Comparison of ENCODE assay signal across 8 cellular contexts in the genomic region with DNA sequence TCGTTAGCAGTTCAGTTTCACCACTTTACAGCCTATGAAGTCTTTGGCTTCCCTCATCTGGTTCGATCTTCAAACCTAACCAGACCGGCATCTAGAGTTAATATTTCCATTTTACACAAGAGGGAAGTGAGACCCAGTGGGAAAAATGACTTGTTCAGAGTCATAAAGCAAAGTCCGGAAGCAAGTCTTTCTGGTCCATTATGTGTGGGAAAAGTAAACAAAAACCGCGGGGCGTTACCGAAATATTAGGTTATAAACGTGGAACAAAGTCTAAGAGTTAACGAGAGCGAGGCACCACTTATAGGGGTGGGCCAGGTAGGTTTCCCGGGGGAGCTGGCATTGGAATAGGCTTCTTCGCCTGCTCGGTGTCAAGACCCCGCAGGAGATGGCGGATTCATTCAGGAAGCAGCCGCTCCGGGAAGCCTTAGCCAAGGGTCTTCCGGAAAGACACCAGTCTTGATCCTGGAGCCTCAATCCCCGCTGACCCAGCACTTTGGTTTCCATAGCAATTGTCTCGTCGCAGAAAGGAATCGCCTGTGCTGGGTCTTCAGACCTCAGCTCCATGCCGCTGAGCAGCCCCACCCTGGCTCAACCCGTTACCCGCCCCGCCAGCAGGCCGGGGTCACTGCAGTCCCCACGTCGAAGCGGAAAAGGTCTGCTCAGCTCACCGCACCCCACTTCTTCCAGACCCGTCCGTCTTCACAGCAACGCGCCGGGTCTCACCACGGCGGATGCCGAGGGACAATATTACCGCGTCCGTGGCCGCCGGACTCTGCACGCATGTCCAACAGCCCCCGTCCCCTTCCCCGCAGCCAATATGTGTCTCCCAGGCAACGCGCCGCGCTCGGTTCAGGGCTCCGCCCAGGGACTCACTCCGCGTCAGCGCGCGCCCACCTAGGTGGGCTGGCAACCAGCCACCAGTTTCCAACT. TPM values are rescaled to one million over a fixed set of nuclear protein-coding genes. Genes with fewer than 3 reads are reported as not detected.
DNase-seq lines count a peak whose midpoint lies in the region; ATAC-seq, FAIRE-seq and TF ChIP-seq lines count a peak whose summit lies in the region.

C5orf52 (plus strand) TSS at position 872 of the 930 bp plus-strand sequence. CDS start 82 bp downstream, outside the sequence.

- H4K20me1 ChIP-seq in endothelial cell of umbilical vein (replicated peaks; ENCODE audit: control insufficient read depth, extremely low read depth, insufficient read depth, low read length), result no peaks in the 10 kb centered on the region

- CTCF ChIA-PET in endothelial cell of umbilical vein (lab: Charles Lee), result interaction anchor here (1.3 kb wide), 1 partner anchor 9 kb away, joined by 3 read pairs; no protein-coding TSS in a partner anchor

- no peaks in the 10 kb centered on the region for H3K79me2 ChIP-seq in endothelial cell of umbilical vein (ENCODE audit: control insufficient read depth, insufficient read depth, low read length)

- no TSS peak for BruUV-seq in endothelial cell of umbilical vein (replicated peaks; lab: Mats Ljungman, UMichigan)

- H3K9me3 ChIP-seq in endothelial cell of umbilical vein (replicated peaks; ENCODE audit: control insufficient read depth, insufficient read depth, low read length) (no peaks in the 10 kb centered on the region), mucosa of stomach (ENCODE audit: control insufficient read depth, low read length) (no peaks in the 10 kb centered on the region), uterus (no peaks in the 10 kb centered on the region)

- TF ChIP-seq CTCF in endothelial cell of umbilical vein (IDR thresholded peaks at IDR 0.05; ENCODE audit: extremely low read depth in 1 of 2, insufficient read depth in 1 of 2, low read depth in 1 of 2, low read length in 2 of 2) (no peak), uterus (IDR thresholded peaks at IDR 0.05) (no peak)

- no peak within 1 kb of the TSS for H3K27ac ChIP-seq in endothelial cell of umbilical vein (ENCODE audit: insufficient read depth, low read depth, low read length)
- H3K27ac ChIP-seq in uterus, result no peak within 1 kb of the TSS

- peaks cover 7% of the 10 kb centered on the region in 2 experiments for H3K27me3 ChIP-seq in endothelial cell of umbilical vein (ENCODE audit: control insufficient read depth in 2 of 2, insufficient read depth in 2 of 2, low read length in 2 of 2)
- H3K27me3 ChIP-seq in mucosa of stomach (ENCODE audit: control insufficient read depth, insufficient read depth, low read length), result peaks cover 12% of the 10 kb centered on the region
- H3K27me3 ChIP-seq in uterus, result no peaks in the 10 kb centered on the region

- H2AFZ ChIP-seq in endothelial cell of umbilical vein (ENCODE audit: low read depth, low read length), result peak within 1 kb of the TSS; percentile 99

- peak; percentile 81 for FAIRE-seq in endothelial cell of umbilical vein (lab: Jason Lieb, UNC)

- DNase-seq in ELR (ENCODE audit: low read depth) (peak; percentile 58), endothelial cell of umbilical vein (ENCODE audit: low read depth, low spot score) (peak; percentile 54), uterus (peak; percentile 24 to 45), mesenteric fat pad (ENCODE audit: low spot score) (no peak)
- peak; percentile 25 for DNase-seq in activated CD4-positive, alpha-beta T cell treated with anti-CD3 and anti-CD28 coated beads for 48 hours

- POLR2A ChIA-PET in endothelial cell of umbilical vein (lab: Charles Lee), result no interaction called here

- intact Hi-C loops in endothelial cell of umbilical vein (cut with micrococcal nuclease), result loop anchor here (1.0 to 5.0 kb wide), 3 partner anchors 47 to 159 kb away; partner anchors contain the start of gene LSM11
- intact Hi-C loops in uterus (cut with DNase I; ENCODE audit: low total_unique reads), result no loop called here

- H3K9me1 ChIP-seq in endothelial cell of umbilical vein (replicated peaks; ENCODE audit: control insufficient read depth, extremely low read depth, insufficient read depth, low read length), result no peaks in the 10 kb centered on the region

- peak within 1 kb of the TSS; percentile 86 for H3K4me2 ChIP-seq in endothelial cell of umbilical vein (ENCODE audit: insufficient read depth, low read length)

- H3K9ac ChIP-seq in endothelial cell of umbilical vein (replicated peaks; ENCODE audit: extremely low read depth, insufficient read depth, low read length) (no peak within 1 kb of the TSS), mucosa of stomach (ENCODE audit: low read length) (peak within 1 kb of the TSS; percentile 65)

- H3K4me3 ChIP-seq in endothelial cell of umbilical vein (replicated peaks in 1 of 3; ENCODE audit: insufficient read depth in 1 of 3, low read depth in 1 of 3, low read length in 3 of 3), result peak within 1 kb of the TSS; percentile 41 to 63 (median 47)
- peak within 1 kb of the TSS; percentile 51 for H3K4me3 ChIP-seq in mucosa of stomach (ENCODE audit: low read length)
- peak within 1 kb of the TSS; percentile 34 to 39 for H3K4me3 ChIP-seq in uterus

- dilution Hi-C loops in endothelial cell of umbilical vein (cut with MboI; ENCODE audit: extremely low pct_ligation_motif_present, low sequenced_read_pairs), result no loop called here

- TF ChIP-seq POLR2A in endothelial cell of umbilical vein (IDR thresholded peaks at IDR 0.05; ENCODE audit: low read depth, low read length), result no peak
- TF ChIP-seq POLR2A in uterus (IDR thresholded peaks at IDR 0.05), result no peak

- H3K4me1 ChIP-seq in endothelial cell of umbilical vein (ENCODE audit: control insufficient read depth, extremely low read depth, insufficient read depth, low read length) (peaks cover 13% of the 10 kb centered on the region), mucosa of stomach (ENCODE audit: control insufficient read depth, insufficient read depth, low read length) (peaks cover 4% of the 10 kb centered on the region), uterus (no peaks in the 10 kb centered on the region)

- ATAC-seq in HG03280 (IDR thresholded peaks at IDR 0.05; ENCODE audit: unreplicated experiment) (peak; percentile 39), GM21786 (IDR thresholded peaks at IDR 0.05; ENCODE audit: unreplicated experiment) (no peak)

- H3K36me3 ChIP-seq in endothelial cell of umbilical vein (ENCODE audit: control insufficient read depth in 2 of 2, extremely low read depth in 1 of 2, insufficient read depth in 2 of 2, low read length in 2 of 2) (no peaks in the 10 kb centered on the region), mucosa of stomach (ENCODE audit: control insufficient read depth, insufficient read depth, low read length) (no peaks in the 10 kb centered on the region), uterus (no peaks in the 10 kb centered on the region)

TF ChIP-seq in endothelial cell of umbilical vein, 7 proteins besides CTCF, POLR2A, EP300 and RAD21:
- TF ChIP-seq EZH2 (IDR thresholded peaks at IDR 0.05; ENCODE audit: borderline replicate concordance, low read depth, low read length, severe bottlenecking), result peak; percentile 58
- no peak for TF ChIP-seq GATA2 (IDR thresholded peaks at IDR 0.05; ENCODE audit: insufficient read depth, insufficient read length, low read depth, low read length)

RNA-seq across cellular contexts. Expression of gene C5orf52, which starts in this region (rescaled TPM):
- total RNA-seq in endothelial cell of umbilical vein (not detected in 2 replicates), uterus (not detected), mesenteric fat pad (not detected)
- polyA plus RNA-seq in endothelial cell of umbilical vein, result not detected in 2 replicates
- not detected in 2 replicates for polyA plus RNA-seq in endothelial cell of umbilical vein (2011; cell fraction: cytosol; rRNA removed)
- not detected in 2 replicates for polyA plus RNA-seq in endothelial cell of umbilical vein (2011; cell fraction: nucleus; rRNA removed)
- polyA plus RNA-seq in endothelial cell of umbilical vein (2012), result not detected in 2 replicates
- not detected in 2 replicates for polyA minus RNA-seq in endothelial cell of umbilical vein
- polyA minus RNA-seq in endothelial cell of umbilical vein (2011; cell fraction: cytosol; rRNA and poly(A)+ RNA removed), result not detected
- polyA minus RNA-seq in endothelial cell of umbilical vein (2011; cell fraction: nucleus; rRNA and poly(A)+ RNA removed), result not detected in 2 replicates

Comparison
In these comparisons a context has a peak if more than half of its experiments do, and no peak if none do; other contexts are left out.
1. Peak in DNase-seq, H3K4me3 ChIP-seq and H3K4me2 ChIP-seq in endothelial cell of umbilical vein; RNA of the gene not detected or under 1 TPM.
2. Peak in DNase-seq and H3K4me3 ChIP-seq in uterus; RNA of the gene not detected or under 1 TPM.